In genomic region chr1:89126234-89126580, GRCh38 we compare ENCODE assay signal across 8 cellular contexts. TPM values are rescaled to one million over a fixed set of nuclear protein-coding genes. Genes with fewer than 3 reads are reported as not detected.
A peak's percentile ranks its signal among the peaks of the same experiment; 100 is the strongest.
DNase-seq lines count a peak whose midpoint lies in the region; ATAC-seq and TF ChIP-seq lines count a peak whose summit lies in the region.

No MANE protein-coding gene starts in this region.

- no peaks in the 10 kb centered on the region for H3K27me3 ChIP-seq in ovary

- H3K36me3 ChIP-seq in ovary, result no peaks in the 10 kb centered on the region

- peak; percentile 16 for DNase-seq in GM10266 (ENCODE audit: extremely low spot score)
- no peak for DNase-seq in MCF 10A (ENCODE audit: unreplicated experiment)
- DNase-seq in ovary, result no peak
- no peak for DNase-seq in KG1 (lab: John Stamatoyannopoulos, UW)
- no peak for DNase-seq in NCI-H1105 treated with DMSO at 0.1 percent for 48 hours (lab: John Stamatoyannopoulos, UW)
- DNase-seq in ACHN, result no peak

- H3K4me1 Mint-ChIP-seq in MCF 10A (ENCODE audit: insufficient read depth, unreplicated experiment), result peaks cover 22% of the 10 kb centered on the region

- peak overlapping the region; percentile 73 for H3K4me3 Mint-ChIP-seq in MCF 10A (ENCODE audit: unreplicated experiment)

- ATAC-seq in HG02642 (IDR thresholded peaks at IDR 0.05; ENCODE audit: poor library complexity, unreplicated experiment) (peak; percentile 9), HG03460 (IDR thresholded peaks at IDR 0.05; ENCODE audit: unreplicated experiment) (no peak)

- no TSS peak for BruUV-seq in MCF 10A (replicated peaks; lab: Mats Ljungman, UMichigan)

- TF ChIP-seq POLR2A in ovary (IDR thresholded peaks at IDR 0.05), result no peak

- peak overlapping the region in 1 of 2 donors; percentile 77 for H3K27ac ChIP-seq in ovary

- no peaks in the 10 kb centered on the region for H3K27me3 Mint-ChIP-seq in MCF 10A (ENCODE audit: insufficient read depth, unreplicated experiment)

- no peaks in the 10 kb centered on the region for H3K4me1 ChIP-seq in ovary (ENCODE audit: insufficient read depth)

- POLR2A ChIA-PET in MCF 10A (lab: Yijun Ruan, JAX), result interaction anchor here (2.4 to 3.1 kb wide), 3 partner anchors 9 to 104 kb away, joined by 12 to 15 read pairs (median 13); partner anchors contain the start of genes GBP1 and GBP3

- TF ChIP-seq CTCF in GM10266 (IDR thresholded peaks at IDR 0.05; ENCODE audit: control insufficient read depth, insufficient read depth, low read depth, missing control alignments) (no peak), MCF 10A (IDR thresholded peaks at IDR 0.05; ENCODE audit: unreplicated experiment) (no peak), ovary (IDR thresholded peaks at IDR 0.05) (no peak)

- peak overlapping the region; percentile 52 for H3K4me3 ChIP-seq in ovary

- in situ Hi-C loops in ACHN (cut with HindIII; ENCODE audit: low pct_ligation_motif_present, low pct_unique_long_range_greater_than_20kb, low sequenced_read_pairs), result no loop called here

- intact Hi-C loops in MCF 10A (cut with micrococcal nuclease) (no loop called here), ovary (cut with DNase I) (no loop called here)

- TF ChIP-seq EP300 in ovary (IDR thresholded peaks at IDR 0.05), result no peak

- no peaks in the 10 kb centered on the region for H3K36me3 Mint-ChIP-seq in MCF 10A (ENCODE audit: insufficient read depth, unreplicated experiment)

- CTCF ChIA-PET in MCF 10A (lab: Yijun Ruan, JAX), result interaction anchor here (0.5 to 1.9 kb wide), 5 partner anchors 41 to 328 kb away, joined by 3 to 7 read pairs (median 6); no protein-coding TSS in a partner anchor

- peak overlapping the region; percentile 90 for H3K27ac Mint-ChIP-seq in MCF 10A (ENCODE audit: low read depth, unreplicated experiment)

- H3K9me3 ChIP-seq in ovary, result no peaks in the 10 kb centered on the region

- no peaks in the 10 kb centered on the region for H3K9me3 Mint-ChIP-seq in MCF 10A (ENCODE audit: unreplicated experiment)

RNA-seq across cellular contexts. Expression of gene GBP2, which starts 0.3 kb away (rescaled TPM):
- total RNA-seq in MCF 10A (2022) (1.7 and 2.2 TPM in 2 replicates), ovary (100 to 1,000 TPM in 1 of 7 donors, 10 to 100 TPM in 6; 39.3 to 105 (median 65.8) TPM)
- 100 to 1,000 TPM in 1 of 2 donors, 10 to 100 TPM in 1; 74.9 to 237 TPM for polyA plus RNA-seq in ovary

RNA-seq across cellular contexts. Expression of gene GBP7, which starts 49.6 kb away (rescaled TPM):
- total RNA-seq in MCF 10A (2022), result not detected in 2 replicates
- total RNA-seq in ovary, result under 1 TPM in 2 of 7 donors, not detected in 5; 0.15 to 0.28 TPM
- polyA plus RNA-seq in ovary, result not detected

Comparison
In these comparisons a context has a peak if more than half of its experiments do, and no peak if none do; other contexts are left out.
1. RNA of gene GBP2, which starts 0.3 kb away (total RNA-seq): 39.3 to 105 TPM in ovary; 1.7 to 2.2 TPM in MCF 10A; every median in the first group is over 10 times any median in the second.